ENCODE assay signal across 8 cellular contexts in genomic region chr11:63871962-63872832, GRCh38. TPM values are rescaled to one million over a fixed set of nuclear protein-coding genes. Genes with fewer than 3 reads are reported as not detected.
DNase-seq lines count a peak whose midpoint lies in the region; ATAC-seq, FAIRE-seq and TF ChIP-seq lines count a peak whose summit lies in the region.

No MANE protein-coding gene starts in this region.

- intact Hi-C loops in activated CD4-positive, alpha-beta T cell treated with anti-CD3 and anti-CD28 coated beads, Interleukin-2, amount 10 ng/mL, durations not matched to agents 24 days and 14 days (cut with micrococcal nuclease), result loop anchor here (1.0 kb wide), 1 partner anchor 35 kb away; no protein-coding TSS in a partner anchor
- intact Hi-C loops in testis (cut with DNase I; ENCODE audit: low total_unique reads), result no loop called here

- H3K36me3 Mint-ChIP-seq in activated CD4-positive, alpha-beta T cell treated with anti-CD3 and anti-CD28 coated beads, Interleukin-2, amount 10 ng/mL, durations not matched to agents 24 days and 14 days (ENCODE audit: low read depth), result peaks cover 23% of the 10 kb centered on the region

- no peak for TF ChIP-seq POLR2A in testis (IDR thresholded peaks at IDR 0.05)

- no peak overlapping the region for H3K4me3 ChIP-seq in BLaER1
- H3K4me3 ChIP-seq in testis, result no peak overlapping the region

- peak; percentile 89 for FAIRE-seq in GM18507 (lab: Jason Lieb, UNC)

- H3K9ac ChIP-seq in BLaER1, result no peak overlapping the region; the same call in 1 of the 2 replicates

- ATAC-seq in HG02884 (IDR thresholded peaks at IDR 0.05; ENCODE audit: unreplicated experiment), result peak; percentile 84

- peak in 2 of 3 experiments; percentile 13 to 35 for TF ChIP-seq CTCF in testis (IDR thresholded peaks at IDR 0.05)

- peak overlapping the region; percentile 27 for H3K27ac Mint-ChIP-seq in activated CD4-positive, alpha-beta T cell treated with anti-CD3 and anti-CD28 coated beads, Interleukin-2, amount 10 ng/mL, durations not matched to agents 24 days and 14 days

- no peaks in the 10 kb centered on the region for H3K27me3 ChIP-seq in BLaER1
- H3K27me3 ChIP-seq in testis, result no peaks in the 10 kb centered on the region

- H3K36me3 ChIP-seq in BLaER1 (peaks cover 39% of the 10 kb centered on the region), testis (ENCODE audit: low read depth, missing control alignments) (no peaks in the 10 kb centered on the region)

- 22 to 33% methylated on average over 11 of the region's 11 CpGs for WGBS in testis, 2 donors

- DNase-seq in GM18507 (ENCODE audit: extremely low spot score, insufficient read length, low read depth) (peak; percentile 62), NCI-H1694 (lab: John Stamatoyannopoulos, UW) (peak; percentile 49), epithelial cell of prostate (ENCODE audit: low read depth, low spot score) (peak; percentile 72), middle frontal gyrus (ENCODE audit: extremely low spot score, low spot score) (peak; percentile 62), testis (peak; percentile 90)
- peak; percentile 85 for DNase-seq in activated CD4-positive, alpha-beta T cell treated with anti-CD3 and anti-CD28 coated beads, Interleukin-2, amount 10 ng/mL, durations not matched to agents 24 days and 14 days

- H3K4me2 ChIP-seq in BLaER1, result peak overlapping the region; percentile 65

- no peaks in the 10 kb centered on the region for H3K9me3 Mint-ChIP-seq in activated CD4-positive, alpha-beta T cell treated with anti-CD3 and anti-CD28 coated beads, Interleukin-2, amount 10 ng/mL, durations not matched to agents 24 days and 14 days

- H3K4me1 Mint-ChIP-seq in activated CD4-positive, alpha-beta T cell treated with anti-CD3 and anti-CD28 coated beads, Interleukin-2, amount 10 ng/mL, durations not matched to agents 24 days and 14 days, result peaks cover 50% of the 10 kb centered on the region

- H4K20me1 ChIP-seq in BLaER1, result peaks cover 99% of the 10 kb centered on the region

- H3K4me3 Mint-ChIP-seq in activated CD4-positive, alpha-beta T cell treated with anti-CD3 and anti-CD28 coated beads, Interleukin-2, amount 10 ng/mL, durations not matched to agents 24 days and 14 days, result peak overlapping the region; percentile 10

- no peaks in the 10 kb centered on the region for H3K27me3 Mint-ChIP-seq in activated CD4-positive, alpha-beta T cell treated with anti-CD3 and anti-CD28 coated beads, Interleukin-2, amount 10 ng/mL, durations not matched to agents 24 days and 14 days

- H3K9me3 ChIP-seq in BLaER1, result no peaks in the 10 kb centered on the region
- H3K9me3 ChIP-seq in testis, result no peaks in the 10 kb centered on the region

- H3K4me1 ChIP-seq in BLaER1 (peaks cover 79% of the 10 kb centered on the region), testis (peaks cover 40% of the 10 kb centered on the region)

- H3K27ac ChIP-seq in BLaER1, result no peak overlapping the region
- peak overlapping the region; percentile 28 for H3K27ac ChIP-seq in epithelial cell of prostate
- peak overlapping the region in 1 of 2 donors; percentile 36 for H3K27ac ChIP-seq in testis

RNA-seq across cellular contexts. Expression of gene MARK2, which starts 33.3 kb away (rescaled TPM):
- 34.2 and 41.0 TPM in 2 replicates for total RNA-seq in activated CD4-positive, alpha-beta T cell treated with anti-CD3 and anti-CD28 coated beads, Interleukin-2, amount 10 ng/mL, durations not matched to agents 24 days and 14 days
- 10 to 100 TPM; 51.7 to 52.8 TPM for total RNA-seq in testis
- 24.7 TPM for polyA plus RNA-seq in testis (ENCODE audit: insufficient read depth, low read depth, low replicate concordance)

RNA-seq across cellular contexts. Expression of gene RCOR2, which starts 44.8 kb away (rescaled TPM):
- 0.26 and 0.28 TPM in 2 replicates for total RNA-seq in activated CD4-positive, alpha-beta T cell treated with anti-CD3 and anti-CD28 coated beads, Interleukin-2, amount 10 ng/mL, durations not matched to agents 24 days and 14 days
- 1 to 10 TPM; 3.9 to 6.3 TPM for total RNA-seq in testis
- polyA plus RNA-seq in testis (ENCODE audit: insufficient read depth, low read depth, low replicate concordance), result 7.9 TPM

RNA-seq across cellular contexts. Expression of gene SPINDOC, which starts 58.9 kb away (rescaled TPM):
- total RNA-seq in activated CD4-positive, alpha-beta T cell treated with anti-CD3 and anti-CD28 coated beads, Interleukin-2, amount 10 ng/mL, durations not matched to agents 24 days and 14 days, result 60.2 and 65.8 TPM in 2 replicates
- 10 to 100 TPM; 38.6 to 45.1 TPM for total RNA-seq in testis
- 71.6 TPM for polyA plus RNA-seq in testis (ENCODE audit: insufficient read depth, low read depth, low replicate concordance)
